ENCODE assay signal across 12 cellular contexts in the genomic region with DNA sequence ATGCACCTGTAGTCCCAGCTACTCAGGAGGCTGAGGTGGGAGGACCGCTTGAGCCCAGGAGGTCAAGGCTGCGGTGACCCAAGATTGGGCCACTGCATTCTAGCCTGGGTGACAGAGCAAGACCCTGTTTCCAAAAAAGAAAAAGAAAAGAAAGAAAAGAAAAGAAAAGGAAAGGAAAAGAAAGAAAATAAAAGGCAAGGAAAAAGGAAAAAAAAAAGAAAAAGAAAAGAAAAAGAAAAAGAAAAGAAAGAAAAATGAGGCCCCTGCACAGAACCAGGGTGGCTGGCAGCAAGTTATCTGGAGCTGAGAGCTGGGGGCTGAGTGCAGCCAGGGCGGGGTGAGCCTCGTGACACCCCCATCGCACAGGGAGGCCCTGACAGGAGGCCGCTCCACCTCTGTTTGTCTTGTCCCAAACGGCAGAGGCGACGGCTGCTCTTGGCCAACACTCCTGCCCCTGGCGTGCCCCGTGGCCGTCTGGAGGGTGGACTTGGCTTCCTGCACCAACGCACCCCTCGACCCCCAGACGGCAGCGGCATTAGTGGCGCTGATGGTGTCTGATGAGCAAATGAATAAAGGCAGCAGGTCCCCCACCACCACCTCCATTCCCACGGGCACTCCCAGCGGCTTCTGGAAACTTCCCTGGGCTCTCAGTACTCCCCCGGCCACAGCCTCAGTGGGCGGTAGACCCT. TPM values are rescaled to one million over a fixed set of nuclear protein-coding genes. Genes with fewer than 3 reads are reported as not detected.
DNase-seq lines count a peak whose midpoint lies in the region; ATAC-seq and TF ChIP-seq lines count a peak whose summit lies in the region.
"Had no signal": no experiment of that assay in that cellular context is flagged by ENCODE, and none has a peak within 500 bp of the region (broad histone marks: within the 10 kb centered on the region; RNA-seq: fewer than 3 reads in every experiment).

No MANE protein-coding gene starts in this region.

- CTCF ChIA-PET in activated CD4-positive, alpha-beta T cell treated with anti-CD3 and anti-CD28 coated beads for 36 hours (lab: Charles Lee), result no interaction called here

- no peak for TF ChIP-seq EP300 in suprapubic skin (IDR thresholded peaks at IDR 0.05)

- intact Hi-C loops in colonic mucosa (cut with DNase I), result loop anchor here (2.0 to 5.0 kb wide), 2 partner anchors 104 to 119 kb away; partner anchors contain the start of gene NRARP
- intact Hi-C loops in activated CD4-positive, alpha-beta T cell treated with anti-CD3 and anti-CD28 coated beads for 36 hours (cut with DNase I, micrococcal nuclease), result loop anchor here in 1 of 2 experiments (2.0 kb wide), 1 partner anchor 111 kb away; no protein-coding TSS in a partner anchor

- H3K4me3 Mint-ChIP-seq in memory B cell, result peak overlapping the region; percentile 19
- H3K4me3 Mint-ChIP-seq in activated CD4-positive, alpha-beta T cell treated with anti-CD3 and anti-CD28 coated beads for 36 hours, result no peak overlapping the region
- H3K4me3 Mint-ChIP-seq: activated B cell treated with CpG ODN at 0.5 μM for 24 hours; stimulated activated naive CD8-positive, alpha-beta T cell treated with anti-CD3 and anti-CD28 coated beads, Interleukin-15, Interleukin-2, amounts not matched to agents 100 ng/mL and 50 ng/mL, for 24 hours had no signal

- H3K27ac Mint-ChIP-seq in memory B cell, result no peak overlapping the region
- H3K27ac Mint-ChIP-seq in activated CD4-positive, alpha-beta T cell treated with anti-CD3 and anti-CD28 coated beads for 36 hours, result no peak overlapping the region
- H3K27ac Mint-ChIP-seq: activated B cell treated with CpG ODN at 0.5 μM for 24 hours; stimulated activated naive CD8-positive, alpha-beta T cell treated with anti-CD3 and anti-CD28 coated beads, Interleukin-15, Interleukin-2, amounts not matched to agents 100 ng/mL and 50 ng/mL, for 24 hours had no signal

- TF ChIP-seq CTCF in colonic mucosa (IDR thresholded peaks at IDR 0.05) (no peak), suprapubic skin (IDR thresholded peaks at IDR 0.05) (no peak)

- peaks cover 9% of the 10 kb centered on the region; the same call in 1 of the 2 replicates for H3K9me3 ChIP-seq in NT2/D1 (ENCODE audit: insufficient read depth, low read length)
- H3K9me3 ChIP-seq in colonic mucosa, result no peaks in the 10 kb centered on the region
- H3K9me3 ChIP-seq in suprapubic skin, result no peaks in the 10 kb centered on the region

- peaks cover 4% of the 10 kb centered on the region for H3K9me3 Mint-ChIP-seq in memory B cell
- no peaks in the 10 kb centered on the region for H3K9me3 Mint-ChIP-seq in activated CD4-positive, alpha-beta T cell treated with anti-CD3 and anti-CD28 coated beads for 36 hours (ENCODE audit: low read depth)
- H3K9me3 Mint-ChIP-seq: stimulated activated naive CD8-positive, alpha-beta T cell treated with anti-CD3 and anti-CD28 coated beads, Interleukin-15, Interleukin-2, amounts not matched to agents 100 ng/mL and 50 ng/mL, for 24 hours had no signal

- no peak for TF ChIP-seq POLR2A in suprapubic skin (IDR thresholded peaks at IDR 0.05)

- no peak for ATAC-seq in memory B cell (ENCODE audit: low read depth)
- no peak for ATAC-seq in GM21381 (IDR thresholded peaks at IDR 0.05; ENCODE audit: unreplicated experiment)
- ATAC-seq in activated CD4-positive, alpha-beta T cell treated with anti-CD3 and anti-CD28 coated beads for 36 hours, result no peak

- H3K36me3 ChIP-seq in NT2/D1 (ENCODE audit: insufficient read depth, insufficient read length, low read length) (no peaks in the 10 kb centered on the region), colonic mucosa (no peaks in the 10 kb centered on the region), suprapubic skin (no peaks in the 10 kb centered on the region)

- no peak overlapping the region for H3K4me3 ChIP-seq in NT2/D1 (ENCODE audit: insufficient read length, low read depth)
- peak overlapping the region; percentile 34 for H3K4me3 ChIP-seq in colonic mucosa
- peak overlapping the region; percentile 39 for H3K4me3 ChIP-seq in suprapubic skin

- H3K4me1 Mint-ChIP-seq in memory B cell, result peaks cover 8% of the 10 kb centered on the region
- H3K4me1 Mint-ChIP-seq in activated CD4-positive, alpha-beta T cell treated with anti-CD3 and anti-CD28 coated beads for 36 hours, result no peaks in the 10 kb centered on the region

- H3K9ac ChIP-seq in NT2/D1 (ENCODE audit: insufficient read length, low read depth), result peak overlapping the region; percentile 68
- H3K9ac ChIP-seq in colonic mucosa (ENCODE audit: low read depth in 2 of 2, low read length in 2 of 2), result peak overlapping the region; percentile 63 to 87

- DNase-seq in NT2/D1 (ENCODE audit: low read depth, low spot score), result no peak
- DNase-seq in colonic mucosa, result peak; percentile 65
- no peak for DNase-seq in memory B cell (ENCODE audit: low spot score in 2 of 2)
- no peak for DNase-seq in suprapubic skin (ENCODE audit: low spot score in 2 of 2)
- no peak for DNase-seq in H4 (ENCODE audit: low spot score)
- DNase-seq in activated CD4-positive, alpha-beta T cell treated with anti-CD3 and anti-CD28 coated beads for 36 hours, result no peak
- DNase-seq: NCI-H1436 treated with DMSO at 0.1 percent for 48 hours had no signal

- H3K36me3 Mint-ChIP-seq in memory B cell, result peaks cover 10% of the 10 kb centered on the region
- H3K36me3 Mint-ChIP-seq in activated CD4-positive, alpha-beta T cell treated with anti-CD3 and anti-CD28 coated beads for 36 hours (ENCODE audit: low read depth), result no peaks in the 10 kb centered on the region

- H3K27ac ChIP-seq in colonic mucosa, result peak overlapping the region; percentile 23
- no peak overlapping the region for H3K27ac ChIP-seq in suprapubic skin

- H3K27me3 Mint-ChIP-seq in memory B cell, result peaks cover 4% of the 10 kb centered on the region
- no peaks in the 10 kb centered on the region for H3K27me3 Mint-ChIP-seq in activated CD4-positive, alpha-beta T cell treated with anti-CD3 and anti-CD28 coated beads for 36 hours
- H3K27me3 Mint-ChIP-seq: stimulated activated naive CD8-positive, alpha-beta T cell treated with anti-CD3 and anti-CD28 coated beads, Interleukin-15, Interleukin-2, amounts not matched to agents 100 ng/mL and 50 ng/mL, for 24 hours had no signal

- H3K27me3 ChIP-seq in NT2/D1 (ENCODE audit: insufficient read depth, insufficient read length) (no peaks in the 10 kb centered on the region), colonic mucosa (no peaks in the 10 kb centered on the region), suprapubic skin (no peaks in the 10 kb centered on the region)

- WGBS in suprapubic skin, result 48% methylated on average over 11 of the region's 21 CpGs

- POLR2A ChIA-PET in activated CD4-positive, alpha-beta T cell treated with anti-CD3 and anti-CD28 coated beads for 36 hours (lab: Charles Lee), result no interaction called here

- H3K4me1 ChIP-seq in NT2/D1 (ENCODE audit: insufficient read depth, insufficient read length) (peaks cover 11% of the 10 kb centered on the region), colonic mucosa (peaks cover 18% of the 10 kb centered on the region), suprapubic skin (peaks cover 24% of the 10 kb centered on the region)

RNA-seq across cellular contexts. Expression of gene EXD3, which starts 16.7 kb away (rescaled TPM):
- 10 to 100 TPM; 34.9 to 36.4 TPM for total RNA-seq in colonic mucosa
- 10 to 100 TPM in 3 of 4 donors, 1 to 10 TPM in 1; 7.3 to 54.0 (median 16.4) TPM for total RNA-seq in suprapubic skin
- total RNA-seq in H4 (2014; rRNA removed; shearing (Covaris generic)), result 1.4 and 2.8 TPM in 2 replicates
- total RNA-seq in activated CD4-positive, alpha-beta T cell treated with anti-CD3 and anti-CD28 coated beads for 36 hours, result 1 to 10 TPM; 6.7 to 7.1 TPM

RNA-seq across cellular contexts. Expression of gene NOXA1, which starts 17.0 kb away (rescaled TPM):
- total RNA-seq in colonic mucosa (10 to 100 TPM; 27.5 to 29.3 TPM), suprapubic skin (1 to 10 TPM; 2.2 to 7.6 (median 4.0) TPM)
- total RNA-seq in H4 (2014; rRNA removed; shearing (Covaris generic)), result not detected in 2 replicates
- 1 to 10 TPM in 1 of 2 experiments, under 1 TPM in 1; 0.97 to 1.7 TPM for total RNA-seq in activated CD4-positive, alpha-beta T cell treated with anti-CD3 and anti-CD28 coated beads for 36 hours
- total RNA-seq: OCI-LY7 had no signal

RNA-seq across cellular contexts. Expression of gene ENTPD8, which starts 34.9 kb away (rescaled TPM):
- total RNA-seq in colonic mucosa (10 to 100 TPM; 48.3 to 72.0 TPM), suprapubic skin (not detected)
- total RNA-seq in H4 (2014; rRNA removed; shearing (Covaris generic)), result 0.08 TPM in 1 of 2 replicates, not detected in the other
- not detected for total RNA-seq in activated CD4-positive, alpha-beta T cell treated with anti-CD3 and anti-CD28 coated beads for 36 hours
- total RNA-seq: activated B cell treated with CpG ODN at 0.5 μM for 24 hours, lower leg skin, OCI-LY7 had no signal

RNA-seq across cellular contexts. Expression of gene NSMF, which starts 52.9 kb away (rescaled TPM):
- total RNA-seq in colonic mucosa (10 to 100 TPM; 33.7 to 47.8 TPM), suprapubic skin (10 to 100 TPM; 36.1 to 48.1 (median 39.8) TPM)
- total RNA-seq in H4 (2014; rRNA removed; shearing (Covaris generic)), result 17.1 and 19.1 TPM in 2 replicates
- 10 to 100 TPM; 63.6 to 65.0 TPM for total RNA-seq in activated CD4-positive, alpha-beta T cell treated with anti-CD3 and anti-CD28 coated beads for 36 hours

Comparison
In these comparisons a context has a peak if more than half of its experiments do, and no peak if none do; other contexts are left out.
1. RNA of gene ENTPD8, which starts 34.9 kb away (total RNA-seq): 48.3 to 72.0 TPM in colonic mucosa; 0.08 TPM in H4, not detected in suprapubic skin and not detected in activated CD4-positive, alpha-beta T cell treated with anti-CD3 and anti-CD28 coated beads for 36 hours; every median in the first group is over 10 times any median in the second.